Comparison of ENCODE assay signal across 1 cellular context in the genomic region with DNA sequence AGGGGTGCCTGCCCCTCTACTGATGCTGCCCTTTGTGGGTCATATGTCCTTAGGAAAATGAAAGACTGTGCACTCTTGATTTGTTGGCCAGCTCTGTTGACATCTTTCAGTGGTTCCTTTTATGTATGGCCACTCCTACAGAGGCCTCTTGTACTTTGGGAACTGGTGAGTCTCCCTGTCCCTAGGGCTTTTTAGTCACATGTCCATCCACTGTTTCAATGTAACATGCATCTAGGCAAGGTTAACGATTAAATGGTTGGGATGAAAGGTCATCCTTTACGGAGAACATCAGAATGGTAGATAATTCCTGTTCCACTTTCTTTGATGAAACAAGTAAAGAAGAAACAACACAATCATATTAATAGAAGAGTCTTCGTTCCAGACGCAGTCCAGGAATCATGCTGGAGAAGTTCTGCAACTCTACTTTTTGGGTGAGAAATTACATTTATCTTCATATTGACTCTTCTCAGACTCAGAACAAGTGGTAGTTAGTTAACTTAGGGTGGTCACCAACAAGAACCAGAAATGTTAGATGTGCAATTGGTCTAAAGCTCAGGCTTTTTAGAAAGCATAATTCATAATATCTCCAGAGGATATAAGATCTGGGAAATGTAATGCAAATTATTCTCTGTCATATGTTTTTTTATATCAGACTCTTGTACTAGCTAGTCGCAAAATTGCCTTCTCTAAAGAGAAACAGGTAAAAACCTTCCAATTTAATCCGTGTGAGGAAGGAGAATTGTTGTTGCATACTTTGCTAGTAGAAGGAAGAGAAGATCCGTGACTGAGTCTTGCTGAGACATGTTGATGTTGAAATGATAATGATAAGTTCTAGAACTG.
TF ChIP-seq lines count a peak whose summit lies in the region.

A gene (plus strand): TSS at position 194 of the 840 bp plus-strand sequence. CDS start 205 bp downstream, at position 399.

TF ChIP-seq in HepG2, 621 proteins besides CTCF, POLR2A, EP300 and RAD21 (continued from another document and continues in another):
- TF ChIP-seq, protein P1, sequence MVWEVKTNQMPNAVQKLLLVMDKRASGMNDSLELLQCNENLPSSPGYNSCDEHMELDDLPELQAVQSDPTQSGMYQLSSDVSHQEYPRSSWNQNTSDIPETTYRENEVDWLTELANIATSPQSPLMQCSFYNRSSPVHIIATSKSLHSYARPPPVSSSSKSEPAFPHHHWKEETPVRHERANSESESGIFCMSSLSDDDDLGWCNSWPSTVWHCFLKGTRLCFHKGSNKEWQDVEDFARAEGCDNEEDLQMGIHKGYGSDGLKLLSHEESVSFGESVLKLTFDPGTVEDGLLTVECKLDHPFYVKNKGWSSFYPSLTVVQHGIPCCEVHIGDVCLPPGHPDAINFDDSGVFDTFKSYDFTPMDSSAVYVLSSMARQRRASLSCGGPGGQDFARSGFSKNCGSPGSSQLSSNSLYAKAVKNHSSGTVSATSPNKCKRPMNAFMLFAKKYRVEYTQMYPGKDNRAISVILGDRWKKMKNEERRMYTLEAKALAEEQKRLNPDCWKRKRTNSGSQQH (CRISPR knock-in tag; IDR thresholded peaks at IDR 0.05; ENCODE audit: low read depth) = no peak; the same call in 1 of the 2 replicates
- peak; percentile 19; the same call in 1 of the 2 replicates for TF ChIP-seq KLF11 (CRISPR knock-in tag; IDR thresholded peaks at IDR 0.05)
- TF ChIP-seq SALL2 (CRISPR knock-in tag; IDR thresholded peaks at IDR 0.05) = no peak
- TF ChIP-seq ZFP90 (CRISPR knock-in tag; IDR thresholded peaks at IDR 0.05; ENCODE audit: borderline replicate concordance) = no peak
- peak; percentile 45 for TF ChIP-seq NFYB (CRISPR knock-in tag; IDR thresholded peaks at IDR 0.05)
- TF ChIP-seq ZNF652 (CRISPR knock-in tag; IDR thresholded peaks at IDR 0.05; ENCODE audit: borderline replicate concordance, low read depth) = no peak
- no peak for TF ChIP-seq PLRG1 (conservative IDR thresholded peaks at IDR 0.05)
- TF ChIP-seq PITX1 (CRISPR knock-in tag; IDR thresholded peaks at IDR 0.05) = no peak
- TF ChIP-seq HNF4G (IDR thresholded peaks at IDR 0.05; ENCODE audit: borderline replicate concordance, low read depth, low read length) = peak; percentile 81
- TF ChIP-seq HNF4G (CRISPR knock-in tag; IDR thresholded peaks at IDR 0.05; ENCODE audit: borderline replicate concordance, low read depth) = peak; percentile 63; the same call in 1 of the 2 replicates
- peak; percentile 63 for TF ChIP-seq RAD51 (IDR thresholded peaks at IDR 0.05; ENCODE audit: borderline replicate concordance)
- no peak for TF ChIP-seq ZNF451 (CRISPR knock-in tag; IDR thresholded peaks at IDR 0.05)
- no peak for TF ChIP-seq ZNF703 (CRISPR knock-in tag; IDR thresholded peaks at IDR 0.05; ENCODE audit: borderline replicate concordance)
- TF ChIP-seq BHLHE40 (IDR thresholded peaks at IDR 0.05; ENCODE audit: low read length) = no peak
- TF ChIP-seq ZNF572 (CRISPR knock-in tag; IDR thresholded peaks at IDR 0.05) = no peak
- no peak for TF ChIP-seq ZSCAN21 (CRISPR knock-in tag; IDR thresholded peaks at IDR 0.05; ENCODE audit: borderline replicate concordance)
- peak; percentile 64; the same call in 1 of the 2 replicates for TF ChIP-seq NR2C2 (CRISPR knock-in tag; IDR thresholded peaks at IDR 0.05; ENCODE audit: borderline replicate concordance)
- TF ChIP-seq CHD2 (IDR thresholded peaks at IDR 0.05; ENCODE audit: low read depth, low read length) = no peak
- no peak for TF ChIP-seq ZNF501 (CRISPR knock-in tag; IDR thresholded peaks at IDR 0.05)
- TF ChIP-seq CEBPB (IDR thresholded peaks at IDR 0.05; ENCODE audit: borderline replicate concordance, low read depth, low read length) = no peak
- TF ChIP-seq, protein P2, sequence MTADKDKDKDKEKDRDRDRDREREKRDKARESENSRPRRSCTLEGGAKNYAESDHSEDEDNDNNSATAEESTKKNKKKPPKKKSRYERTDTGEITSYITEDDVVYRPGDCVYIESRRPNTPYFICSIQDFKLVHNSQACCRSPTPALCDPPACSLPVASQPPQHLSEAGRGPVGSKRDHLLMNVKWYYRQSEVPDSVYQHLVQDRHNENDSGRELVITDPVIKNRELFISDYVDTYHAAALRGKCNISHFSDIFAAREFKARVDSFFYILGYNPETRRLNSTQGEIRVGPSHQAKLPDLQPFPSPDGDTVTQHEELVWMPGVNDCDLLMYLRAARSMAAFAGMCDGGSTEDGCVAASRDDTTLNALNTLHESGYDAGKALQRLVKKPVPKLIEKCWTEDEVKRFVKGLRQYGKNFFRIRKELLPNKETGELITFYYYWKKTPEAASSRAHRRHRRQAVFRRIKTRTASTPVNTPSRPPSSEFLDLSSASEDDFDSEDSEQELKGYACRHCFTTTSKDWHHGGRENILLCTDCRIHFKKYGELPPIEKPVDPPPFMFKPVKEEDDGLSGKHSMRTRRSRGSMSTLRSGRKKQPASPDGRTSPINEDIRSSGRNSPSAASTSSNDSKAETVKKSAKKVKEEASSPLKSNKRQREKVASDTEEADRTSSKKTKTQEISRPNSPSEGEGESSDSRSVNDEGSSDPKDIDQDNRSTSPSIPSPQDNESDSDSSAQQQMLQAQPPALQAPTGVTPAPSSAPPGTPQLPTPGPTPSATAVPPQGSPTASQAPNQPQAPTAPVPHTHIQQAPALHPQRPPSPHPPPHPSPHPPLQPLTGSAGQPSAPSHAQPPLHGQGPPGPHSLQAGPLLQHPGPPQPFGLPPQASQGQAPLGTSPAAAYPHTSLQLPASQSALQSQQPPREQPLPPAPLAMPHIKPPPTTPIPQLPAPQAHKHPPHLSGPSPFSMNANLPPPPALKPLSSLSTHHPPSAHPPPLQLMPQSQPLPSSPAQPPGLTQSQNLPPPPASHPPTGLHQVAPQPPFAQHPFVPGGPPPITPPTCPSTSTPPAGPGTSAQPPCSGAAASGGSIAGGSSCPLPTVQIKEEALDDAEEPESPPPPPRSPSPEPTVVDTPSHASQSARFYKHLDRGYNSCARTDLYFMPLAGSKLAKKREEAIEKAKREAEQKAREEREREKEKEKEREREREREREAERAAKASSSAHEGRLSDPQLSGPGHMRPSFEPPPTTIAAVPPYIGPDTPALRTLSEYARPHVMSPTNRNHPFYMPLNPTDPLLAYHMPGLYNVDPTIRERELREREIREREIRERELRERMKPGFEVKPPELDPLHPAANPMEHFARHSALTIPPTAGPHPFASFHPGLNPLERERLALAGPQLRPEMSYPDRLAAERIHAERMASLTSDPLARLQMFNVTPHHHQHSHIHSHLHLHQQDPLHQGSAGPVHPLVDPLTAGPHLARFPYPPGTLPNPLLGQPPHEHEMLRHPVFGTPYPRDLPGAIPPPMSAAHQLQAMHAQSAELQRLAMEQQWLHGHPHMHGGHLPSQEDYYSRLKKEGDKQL (CRISPR knock-in tag; IDR thresholded peaks at IDR 0.05; ENCODE audit: low read depth) = peak; percentile 68; the same call in 1 of the 2 replicates
- TF ChIP-seq, protein P3, sequence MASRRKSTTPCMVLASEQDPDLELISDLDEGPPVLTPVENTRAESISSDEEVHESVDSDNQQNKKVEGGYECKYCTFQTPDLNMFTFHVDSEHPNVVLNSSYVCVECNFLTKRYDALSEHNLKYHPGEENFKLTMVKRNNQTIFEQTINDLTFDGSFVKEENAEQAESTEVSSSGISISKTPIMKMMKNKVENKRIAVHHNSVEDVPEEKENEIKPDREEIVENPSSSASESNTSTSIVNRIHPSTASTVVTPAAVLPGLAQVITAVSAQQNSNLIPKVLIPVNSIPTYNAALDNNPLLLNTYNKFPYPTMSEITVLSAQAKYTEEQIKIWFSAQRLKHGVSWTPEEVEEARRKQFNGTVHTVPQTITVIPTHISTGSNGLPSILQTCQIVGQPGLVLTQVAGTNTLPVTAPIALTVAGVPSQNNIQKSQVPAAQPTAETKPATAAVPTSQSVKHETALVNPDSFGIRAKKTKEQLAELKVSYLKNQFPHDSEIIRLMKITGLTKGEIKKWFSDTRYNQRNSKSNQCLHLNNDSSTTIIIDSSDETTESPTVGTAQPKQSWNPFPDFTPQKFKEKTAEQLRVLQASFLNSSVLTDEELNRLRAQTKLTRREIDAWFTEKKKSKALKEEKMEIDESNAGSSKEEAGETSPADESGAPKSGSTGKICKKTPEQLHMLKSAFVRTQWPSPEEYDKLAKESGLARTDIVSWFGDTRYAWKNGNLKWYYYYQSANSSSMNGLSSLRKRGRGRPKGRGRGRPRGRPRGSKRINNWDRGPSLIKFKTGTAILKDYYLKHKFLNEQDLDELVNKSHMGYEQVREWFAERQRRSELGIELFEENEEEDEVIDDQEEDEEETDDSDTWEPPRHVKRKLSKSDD (CRISPR knock-in tag; IDR thresholded peaks at IDR 0.05; ENCODE audit: low read depth) = no peak
- TF ChIP-seq EHMT2 (IDR thresholded peaks at IDR 0.05; ENCODE audit: borderline replicate concordance, low read depth, low read length) = no peak
- TF ChIP-seq SRY (CRISPR knock-in tag; IDR thresholded peaks at IDR 0.05) = no peak
- no peak for TF ChIP-seq ZNF343 (CRISPR knock-in tag; IDR thresholded peaks at IDR 0.05)
- no peak for TF ChIP-seq ZNF7 (CRISPR knock-in tag; IDR thresholded peaks at IDR 0.05)
- TF ChIP-seq DMAP1 (CRISPR knock-in tag; IDR thresholded peaks at IDR 0.05) = peak; percentile 54; the same call in 1 of the 2 replicates
- no peak for TF ChIP-seq ZBTB42 (CRISPR knock-in tag; IDR thresholded peaks at IDR 0.05)
- no peak for TF ChIP-seq CENPX (CRISPR knock-in tag; IDR thresholded peaks at IDR 0.05)
- TF ChIP-seq, protein P4, sequence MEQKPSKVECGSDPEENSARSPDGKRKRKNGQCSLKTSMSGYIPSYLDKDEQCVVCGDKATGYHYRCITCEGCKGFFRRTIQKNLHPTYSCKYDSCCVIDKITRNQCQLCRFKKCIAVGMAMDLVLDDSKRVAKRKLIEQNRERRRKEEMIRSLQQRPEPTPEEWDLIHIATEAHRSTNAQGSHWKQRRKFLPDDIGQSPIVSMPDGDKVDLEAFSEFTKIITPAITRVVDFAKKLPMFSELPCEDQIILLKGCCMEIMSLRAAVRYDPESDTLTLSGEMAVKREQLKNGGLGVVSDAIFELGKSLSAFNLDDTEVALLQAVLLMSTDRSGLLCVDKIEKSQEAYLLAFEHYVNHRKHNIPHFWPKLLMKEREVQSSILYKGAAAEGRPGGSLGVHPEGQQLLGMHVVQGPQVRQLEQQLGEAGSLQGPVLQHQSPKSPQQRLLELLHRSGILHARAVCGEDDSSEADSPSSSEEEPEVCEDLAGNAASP (CRISPR knock-in tag; IDR thresholded peaks at IDR 0.05; ENCODE audit: borderline replicate concordance) = peak; percentile 65; the same call in 1 of the 2 replicates
- TF ChIP-seq, protein P5, sequence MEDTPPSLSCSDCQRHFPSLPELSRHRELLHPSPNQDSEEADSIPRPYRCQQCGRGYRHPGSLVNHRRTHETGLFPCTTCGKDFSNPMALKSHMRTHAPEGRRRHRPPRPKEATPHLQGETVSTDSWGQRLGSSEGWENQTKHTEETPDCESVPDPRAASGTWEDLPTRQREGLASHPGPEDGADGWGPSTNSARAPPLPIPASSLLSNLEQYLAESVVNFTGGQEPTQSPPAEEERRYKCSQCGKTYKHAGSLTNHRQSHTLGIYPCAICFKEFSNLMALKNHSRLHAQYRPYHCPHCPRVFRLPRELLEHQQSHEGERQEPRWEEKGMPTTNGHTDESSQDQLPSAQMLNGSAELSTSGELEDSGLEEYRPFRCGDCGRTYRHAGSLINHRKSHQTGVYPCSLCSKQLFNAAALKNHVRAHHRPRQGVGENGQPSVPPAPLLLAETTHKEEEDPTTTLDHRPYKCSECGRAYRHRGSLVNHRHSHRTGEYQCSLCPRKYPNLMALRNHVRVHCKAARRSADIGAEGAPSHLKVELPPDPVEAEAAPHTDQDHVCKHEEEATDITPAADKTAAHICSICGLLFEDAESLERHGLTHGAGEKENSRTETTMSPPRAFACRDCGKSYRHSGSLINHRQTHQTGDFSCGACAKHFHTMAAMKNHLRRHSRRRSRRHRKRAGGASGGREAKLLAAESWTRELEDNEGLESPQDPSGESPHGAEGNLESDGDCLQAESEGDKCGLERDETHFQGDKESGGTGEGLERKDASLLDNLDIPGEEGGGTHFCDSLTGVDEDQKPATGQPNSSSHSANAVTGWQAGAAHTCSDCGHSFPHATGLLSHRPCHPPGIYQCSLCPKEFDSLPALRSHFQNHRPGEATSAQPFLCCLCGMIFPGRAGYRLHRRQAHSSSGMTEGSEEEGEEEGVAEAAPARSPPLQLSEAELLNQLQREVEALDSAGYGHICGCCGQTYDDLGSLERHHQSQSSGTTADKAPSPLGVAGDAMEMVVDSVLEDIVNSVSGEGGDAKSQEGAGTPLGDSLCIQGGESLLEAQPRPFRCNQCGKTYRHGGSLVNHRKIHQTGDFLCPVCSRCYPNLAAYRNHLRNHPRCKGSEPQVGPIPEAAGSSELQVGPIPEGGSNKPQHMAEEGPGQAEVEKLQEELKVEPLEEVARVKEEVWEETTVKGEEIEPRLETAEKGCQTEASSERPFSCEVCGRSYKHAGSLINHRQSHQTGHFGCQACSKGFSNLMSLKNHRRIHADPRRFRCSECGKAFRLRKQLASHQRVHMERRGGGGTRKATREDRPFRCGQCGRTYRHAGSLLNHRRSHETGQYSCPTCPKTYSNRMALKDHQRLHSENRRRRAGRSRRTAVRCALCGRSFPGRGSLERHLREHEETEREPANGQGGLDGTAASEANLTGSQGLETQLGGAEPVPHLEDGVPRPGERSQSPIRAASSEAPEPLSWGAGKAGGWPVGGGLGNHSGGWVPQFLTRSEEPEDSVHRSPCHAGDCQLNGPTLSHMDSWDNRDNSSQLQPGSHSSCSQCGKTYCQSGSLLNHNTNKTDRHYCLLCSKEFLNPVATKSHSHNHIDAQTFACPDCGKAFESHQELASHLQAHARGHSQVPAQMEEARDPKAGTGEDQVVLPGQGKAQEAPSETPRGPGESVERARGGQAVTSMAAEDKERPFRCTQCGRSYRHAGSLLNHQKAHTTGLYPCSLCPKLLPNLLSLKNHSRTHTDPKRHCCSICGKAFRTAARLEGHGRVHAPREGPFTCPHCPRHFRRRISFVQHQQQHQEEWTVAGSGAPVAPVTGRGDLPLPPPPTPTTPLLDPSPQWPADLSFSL (CRISPR knock-in tag; IDR thresholded peaks at IDR 0.05) = no peak
- TF ChIP-seq ZNF335 (CRISPR knock-in tag; IDR thresholded peaks at IDR 0.05) = peak; percentile 76; the same call in 1 of the 2 replicates
- TF ChIP-seq ZNF160 (CRISPR knock-in tag; IDR thresholded peaks at IDR 0.05) = no peak
- TF ChIP-seq, protein P6, sequence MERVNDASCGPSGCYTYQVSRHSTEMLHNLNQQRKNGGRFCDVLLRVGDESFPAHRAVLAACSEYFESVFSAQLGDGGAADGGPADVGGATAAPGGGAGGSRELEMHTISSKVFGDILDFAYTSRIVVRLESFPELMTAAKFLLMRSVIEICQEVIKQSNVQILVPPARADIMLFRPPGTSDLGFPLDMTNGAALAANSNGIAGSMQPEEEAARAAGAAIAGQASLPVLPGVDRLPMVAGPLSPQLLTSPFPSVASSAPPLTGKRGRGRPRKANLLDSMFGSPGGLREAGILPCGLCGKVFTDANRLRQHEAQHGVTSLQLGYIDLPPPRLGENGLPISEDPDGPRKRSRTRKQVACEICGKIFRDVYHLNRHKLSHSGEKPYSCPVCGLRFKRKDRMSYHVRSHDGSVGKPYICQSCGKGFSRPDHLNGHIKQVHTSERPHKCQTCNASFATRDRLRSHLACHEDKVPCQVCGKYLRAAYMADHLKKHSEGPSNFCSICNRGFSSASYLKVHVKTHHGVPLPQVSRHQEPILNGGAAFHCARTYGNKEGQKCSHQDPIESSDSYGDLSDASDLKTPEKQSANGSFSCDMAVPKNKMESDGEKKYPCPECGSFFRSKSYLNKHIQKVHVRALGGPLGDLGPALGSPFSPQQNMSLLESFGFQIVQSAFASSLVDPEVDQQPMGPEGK (CRISPR knock-in tag; IDR thresholded peaks at IDR 0.05) = no peak
- TF ChIP-seq REPIN1 (CRISPR knock-in tag; IDR thresholded peaks at IDR 0.05; ENCODE audit: borderline replicate concordance, low read depth) = no peak
- no peak for TF ChIP-seq ARNT (IDR thresholded peaks at IDR 0.05)
- no peak for TF ChIP-seq ZBTB3 (CRISPR knock-in tag; IDR thresholded peaks at IDR 0.05; ENCODE audit: borderline replicate concordance, low read depth)
- 0 out of 2 replicates have a peak, but pooled peaks have one; percentile 14 for TF ChIP-seq ZBTB7B (CRISPR knock-in tag; IDR thresholded peaks at IDR 0.05)
